Comparison of ENCODE assay signal across 1 cellular context in genomic region chr2:120763516-120763915, GRCh38.
TF ChIP-seq lines count a peak whose summit lies in the region.

No MANE protein-coding gene starts in this region.

TF ChIP-seq in SK-N-SH treated with all-trans-retinoic acid at 6 μM for 48 hours, 23 proteins besides CTCF, POLR2A, EP300 and RAD21 (continued from another document):
- no peak for TF ChIP-seq CREB5 (CRISPR knock-in tag; IDR thresholded peaks at IDR 0.05; ENCODE audit: low read depth)
- no peak for TF ChIP-seq TCF4 (CRISPR knock-in tag; IDR thresholded peaks at IDR 0.05; ENCODE audit: borderline replicate concordance)
